In genomic region chr7:130141161-130141857, GRCh38 we compare ENCODE assay signal across 1 cellular context.
TF ChIP-seq lines count a peak whose summit lies in the region.

No MANE protein-coding gene starts in this region.

TF ChIP-seq in K562, 482 proteins besides CTCF, POLR2A, EP300 and RAD21 (continued from another document and continues in another):
- TF ChIP-seq ZBTB5 (IDR thresholded peaks at IDR 0.05), result no peak
- TF ChIP-seq ZNF395 (CRISPR knock-in tag; IDR thresholded peaks at IDR 0.05), result peak; percentile 70; the same call in 1 of the 2 replicates
- no peak for TF ChIP-seq CCNT2 (IDR thresholded peaks at IDR 0.05; ENCODE audit: borderline replicate concordance, extremely low read depth, insufficient read length, low read depth, low read length)
- TF ChIP-seq MTA3 (IDR thresholded peaks at IDR 0.05; ENCODE audit: borderline replicate concordance), result no peak
- no peak for TF ChIP-seq ZNF696 (CRISPR knock-in tag; conservative IDR thresholded peaks at IDR 0.05)
- no peak for TF ChIP-seq HINFP (tag; conservative IDR thresholded peaks at IDR 0.05; ENCODE audit: low read depth)
- TF ChIP-seq ESRRB (CRISPR knock-in tag; IDR thresholded peaks at IDR 0.05; ENCODE audit: borderline replicate concordance), result no peak
- TF ChIP-seq CHAMP1 (IDR thresholded peaks at IDR 0.05), result no peak
- TF ChIP-seq RREB1 (CRISPR knock-in tag; IDR thresholded peaks at IDR 0.05), result no peak
- no peak for TF ChIP-seq DMBX1 (CRISPR knock-in tag; IDR thresholded peaks at IDR 0.05; ENCODE audit: borderline replicate concordance)
- no peak for TF ChIP-seq KLF6 (CRISPR knock-in tag; IDR thresholded peaks at IDR 0.05; ENCODE audit: borderline replicate concordance)
- no peak for TF ChIP-seq CEBPG (CRISPR knock-in tag; IDR thresholded peaks at IDR 0.05)
- TF ChIP-seq CEBPG (tag; conservative IDR thresholded peaks at IDR 0.05 in 1 of 2, IDR thresholded peaks at IDR 0.05 in 1 of 2), result no peak
- TF ChIP-seq ATF2 (CRISPR knock-in tag; IDR thresholded peaks at IDR 0.05), result no peak
- TF ChIP-seq ZNF561 (CRISPR knock-in tag; conservative IDR thresholded peaks at IDR 0.05), result no peak
- TF ChIP-seq SETDB1 (IDR thresholded peaks at IDR 0.05; ENCODE audit: low read length), result peak; percentile 33
- no peak for TF ChIP-seq DDX20 (tag; IDR thresholded peaks at IDR 0.05; ENCODE audit: low read depth)
- TF ChIP-seq ZNF75A (CRISPR knock-in tag; IDR thresholded peaks at IDR 0.05), result no peak
- TF ChIP-seq RERE (CRISPR knock-in tag; IDR thresholded peaks at IDR 0.05; ENCODE audit: borderline replicate concordance), result no peak
- no peak for TF ChIP-seq ZBTB49 (CRISPR knock-in tag; IDR thresholded peaks at IDR 0.05; ENCODE audit: borderline replicate concordance)
- TF ChIP-seq ETV1 (tag; conservative IDR thresholded peaks at IDR 0.05; ENCODE audit: low read depth), result no peak
- no peak for TF ChIP-seq ZFP91 (CRISPR knock-in tag; IDR thresholded peaks at IDR 0.05)
- no peak for TF ChIP-seq ZNF780A (CRISPR knock-in tag; IDR thresholded peaks at IDR 0.05)
